6 cellular contexts compared by ENCODE assay signal in genomic region chr4:10575414-10575813, GRCh38.
"Had no signal": no experiment of that assay in that cellular context is flagged by ENCODE, and none has a peak within 500 bp of the region (broad histone marks: within the 10 kb centered on the region; RNA-seq: fewer than 3 reads in every experiment).

No MANE protein-coding gene starts in this region.

- H3K36me3 Mint-ChIP-seq: IgD-negative memory B cell had no signal

- H3K4me3 Mint-ChIP-seq: GM23338, H9 had no signal

- DNase-seq: H9, HCEC 1CT, KBM-7 had no signal

- ATAC-seq: GM23338, HepG2 had no signal

- H3K9me3 Mint-ChIP-seq: GM23338, IgD-negative memory B cell had no signal

- H3K4me3 ChIP-seq: GM23338 had no signal

- H3K27ac Mint-ChIP-seq: GM23338, H9 had no signal
